Comparison of ENCODE assay signal across 24 cellular contexts in the genomic region with DNA sequence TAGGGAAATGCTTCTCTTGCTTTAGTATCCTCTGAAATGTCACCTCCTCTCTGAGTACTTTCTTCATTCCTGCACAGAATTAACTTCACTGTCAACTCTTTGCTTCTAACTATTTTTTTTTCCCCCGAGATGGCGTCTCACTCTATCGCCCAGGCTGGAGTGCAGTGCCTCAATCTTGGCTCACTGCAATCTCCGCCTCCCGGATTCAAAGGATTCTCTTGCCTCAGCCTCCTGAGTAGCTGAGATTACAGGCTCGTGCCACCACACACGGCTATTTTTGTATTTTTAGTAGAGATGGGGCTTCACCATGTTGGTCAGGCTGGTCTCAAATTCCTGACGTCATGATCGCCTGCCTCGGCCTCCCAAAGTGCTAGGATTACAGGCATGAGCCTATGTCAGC. TPM values are rescaled to one million over a fixed set of nuclear protein-coding genes. Genes with fewer than 3 reads are reported as not detected.
DNase-seq lines count a peak whose midpoint lies in the region; TF ChIP-seq lines count a peak whose summit lies in the region.
"Had no signal": no experiment of that assay in that cellular context is flagged by ENCODE, and none has a peak within 500 bp of the region (broad histone marks: within the 10 kb centered on the region; RNA-seq: fewer than 3 reads in every experiment).

No MANE protein-coding gene starts in this region.

- no peaks in the 10 kb centered on the region for H4K20me1 ChIP-seq in mammary epithelial cell (ENCODE audit: insufficient read depth, low read length)

- H3K9ac ChIP-seq in mammary epithelial cell (ENCODE audit: insufficient read depth, low read length): no peak overlapping the region

- H3K27me3 ChIP-seq in mammary epithelial cell (ENCODE audit: insufficient read depth, low read length) (no peaks in the 10 kb centered on the region), Peyer's patch (no peaks in the 10 kb centered on the region)

- no peak overlapping the region for H3K4me2 ChIP-seq in mammary epithelial cell (ENCODE audit: insufficient read depth, low read depth, low read length)

- H3K36me3 Mint-ChIP-seq in MCF 10A (ENCODE audit: insufficient read depth, unreplicated experiment) (no peaks in the 10 kb centered on the region), endothelial cell (ENCODE audit: low read depth, unreplicated experiment) (no peaks in the 10 kb centered on the region), neural crest cell (ENCODE audit: low read depth) (no peaks in the 10 kb centered on the region)
- H3K36me3 Mint-ChIP-seq: CD14-positive monocyte had no signal

- 92% methylated on average over 10 of the region's 10 CpGs for WGBS in mammary epithelial cell (ENCODE audit: low coverage, missing lambda C conversion rate)

- TF ChIP-seq CTCF in MCF 10A (IDR thresholded peaks at IDR 0.05; ENCODE audit: unreplicated experiment) (no peak), mammary epithelial cell (conservative IDR thresholded peaks at IDR 0.05 in 1 of 2, IDR thresholded peaks at IDR 0.05 in 1 of 2; ENCODE audit: extremely low read depth in 1 of 2, insufficient read depth in 1 of 2, low read depth in 1 of 2, low read length in 2 of 2) (no peak), endothelial cell (IDR thresholded peaks at IDR 0.05; ENCODE audit: unreplicated experiment) (no peak), neural crest cell (conservative IDR thresholded peaks at IDR 0.05) (no peak), GM10266 (IDR thresholded peaks at IDR 0.05; ENCODE audit: control insufficient read depth, insufficient read depth, low read depth, missing control alignments) (no peak), Peyer's patch (IDR thresholded peaks at IDR 0.05) (no peak)

- POLR2A ChIA-PET in MCF 10A (lab: Yijun Ruan, JAX): no interaction called here

- H3K27ac Mint-ChIP-seq in MCF 10A (ENCODE audit: low read depth, unreplicated experiment) (no peak overlapping the region), endothelial cell (ENCODE audit: unreplicated experiment) (no peak overlapping the region), neural crest cell (ENCODE audit: unreplicated experiment) (no peak overlapping the region)
- H3K27ac Mint-ChIP-seq: CD14-positive monocyte had no signal

- no peak for DNase-seq in MCF 10A (ENCODE audit: unreplicated experiment)
- no peak for DNase-seq in mammary epithelial cell
- no peak for DNase-seq in endothelial cell (ENCODE audit: low spot score)
- no peak for DNase-seq in neural crest cell (ENCODE audit: low read depth, low spot score)
- no peak for DNase-seq in anterior cingulate cortex (lab: John Stamatoyannopoulos, UW)
- no peak for DNase-seq in HUDEP-2 (lab: John Stamatoyannopoulos, UW; ENCODE audit: unreplicated experiment in 76 of 76)
- no peak for DNase-seq in GM10266 (ENCODE audit: extremely low spot score)
- no peak for DNase-seq in Peyer's patch
- DNase-seq: AML-193, COR-L47, DMS153, GF-D8, GM23248, KBM-7, MV-4-11, NCI-H1417, NCI-H187, NCI-H226, NCI-H524 treated with DMSO at 0.1 percent for 48 hours, PC-9, SJCRH30 had no signal

- H3K9me3 Mint-ChIP-seq in MCF 10A (ENCODE audit: unreplicated experiment) (no peaks in the 10 kb centered on the region), endothelial cell (ENCODE audit: unreplicated experiment) (no peaks in the 10 kb centered on the region), neural crest cell (no peaks in the 10 kb centered on the region)
- H3K9me3 Mint-ChIP-seq: CD14-positive monocyte had no signal

- TF ChIP-seq POLR2A in Peyer's patch (IDR thresholded peaks at IDR 0.05): no peak

- peak overlapping the region; percentile 2 for H3K4me3 Mint-ChIP-seq in MCF 10A (ENCODE audit: unreplicated experiment)
- H3K4me3 Mint-ChIP-seq in endothelial cell (ENCODE audit: unreplicated experiment): peak overlapping the region; percentile 12
- peak overlapping the region; percentile 99 for H3K4me3 Mint-ChIP-seq in neural crest cell

- dilution Hi-C loops in mammary epithelial cell (cut with HindIII; ENCODE audit: low sequenced_read_pairs): no loop called here

- in situ Hi-C loops in mammary epithelial cell (cut with MboI; ENCODE audit: low sequenced_read_pairs in 2 of 2): loop anchor here (10.0 to 25.0 kb wide), 4 partner anchors 168 to 1296 kb away; no protein-coding TSS in a partner anchor

- intact Hi-C loops in MCF 10A (cut with micrococcal nuclease): no loop called here
- intact Hi-C loops in mammary epithelial cell (cut with micrococcal nuclease): loop anchor here (10.0 kb wide), 2 partner anchors 686 to 1436 kb away; no protein-coding TSS in a partner anchor

- H3K4me1 ChIP-seq in mammary epithelial cell (ENCODE audit: insufficient read depth, low read length): peaks cover 7% of the 10 kb centered on the region
- peaks cover 0 to 6% (median 0%) of the 10 kb centered on the region in 4 donors for H3K4me1 ChIP-seq in Peyer's patch
- H3K4me1 ChIP-seq: SJCRH30 had no signal

- H3K9me3 ChIP-seq in mammary epithelial cell (replicated peaks; ENCODE audit: insufficient read depth, low read length) (no peaks in the 10 kb centered on the region), Peyer's patch (no peaks in the 10 kb centered on the region)
- H3K9me3 ChIP-seq: SJCRH30 had no signal

- no TSS peak for BruUV-seq in MCF 10A (replicated peaks; lab: Mats Ljungman, UMichigan)
- no TSS peak for BruUV-seq in mammary epithelial cell (replicated peaks; lab: Mats Ljungman, UMichigan)

- H3K4me1 Mint-ChIP-seq in MCF 10A (ENCODE audit: insufficient read depth, unreplicated experiment) (no peaks in the 10 kb centered on the region), endothelial cell (ENCODE audit: unreplicated experiment) (peaks cover 20% of the 10 kb centered on the region), neural crest cell (peaks cover 42% of the 10 kb centered on the region)

- H3K27me3 Mint-ChIP-seq in MCF 10A (ENCODE audit: insufficient read depth, unreplicated experiment) (no peaks in the 10 kb centered on the region), endothelial cell (ENCODE audit: unreplicated experiment) (peaks cover 4% of the 10 kb centered on the region), neural crest cell (ENCODE audit: low read depth) (no peaks in the 10 kb centered on the region)

- no peaks in the 10 kb centered on the region for H3K36me3 ChIP-seq in mammary epithelial cell (ENCODE audit: insufficient read depth, low read length)
- no peaks in the 10 kb centered on the region for H3K36me3 ChIP-seq in Peyer's patch
- H3K36me3 ChIP-seq: SJCRH30 had no signal

- no peak overlapping the region for H3K27ac ChIP-seq in mammary epithelial cell (ENCODE audit: insufficient read depth, low read depth, low read length)
- H3K27ac ChIP-seq in Peyer's patch: no peak overlapping the region
- H3K27ac ChIP-seq: 22Rv1, SJCRH30 had no signal

- H2AFZ ChIP-seq in mammary epithelial cell (ENCODE audit: low read depth, low read length): no peak overlapping the region
- H2AFZ ChIP-seq: PC-9 had no signal

- H3K4me3 ChIP-seq in mammary epithelial cell (replicated peaks in 1 of 3; ENCODE audit: insufficient read depth in 1 of 3, low read depth in 2 of 3, low read length in 3 of 3): no peak overlapping the region
- no peak overlapping the region for H3K4me3 ChIP-seq in Peyer's patch
- H3K4me3 ChIP-seq: GM12878, SJCRH30 had no signal

- no peaks in the 10 kb centered on the region for H3K79me2 ChIP-seq in mammary epithelial cell (ENCODE audit: insufficient read depth, low read length)

- CTCF ChIA-PET in MCF 10A (lab: Yijun Ruan, JAX): interaction anchor here (0.6 to 3.2 kb wide), 8 partner anchors 25 to 1298 kb away, joined by 3 to 27 read pairs (median 4); no protein-coding TSS in a partner anchor
- CTCF ChIA-PET in mammary epithelial cell (lab: Charles Lee; ENCODE audit: low non-redundant PET): no interaction called here

RNA-seq across cellular contexts. Expression of gene PLPP3, which starts 1.4 kb away (rescaled TPM):
- total RNA-seq in MCF 10A (2022) (0.84 and 1.3 TPM in 2 replicates), mammary epithelial cell (10 to 100 TPM in 1 of 2 donors, 1 to 10 TPM in 1; 1.3 to 16.2 TPM), endothelial cell (ENCODE audit: unreplicated experiment) (33.5 TPM), neural crest cell (21.2 and 24.7 TPM in 2 replicates), Peyer's patch (10 to 100 TPM; 27.0 to 63.7 (median 37.6) TPM)
- 2.4 TPM for polyA plus RNA-seq in mammary epithelial cell
- 17.2 TPM for polyA minus RNA-seq in mammary epithelial cell
- total RNA-seq: SJCRH30 had no signal

Comparison
In these comparisons a context has a peak if more than half of its experiments do, and no peak if none do; other contexts are left out.
1. H3K4me3 Mint-ChIP-seq: peak in every context shown above with its lines; median percentile 99 in neural crest cell; 12 in endothelial cell; 2 in MCF 10A.